In the genomic region with DNA sequence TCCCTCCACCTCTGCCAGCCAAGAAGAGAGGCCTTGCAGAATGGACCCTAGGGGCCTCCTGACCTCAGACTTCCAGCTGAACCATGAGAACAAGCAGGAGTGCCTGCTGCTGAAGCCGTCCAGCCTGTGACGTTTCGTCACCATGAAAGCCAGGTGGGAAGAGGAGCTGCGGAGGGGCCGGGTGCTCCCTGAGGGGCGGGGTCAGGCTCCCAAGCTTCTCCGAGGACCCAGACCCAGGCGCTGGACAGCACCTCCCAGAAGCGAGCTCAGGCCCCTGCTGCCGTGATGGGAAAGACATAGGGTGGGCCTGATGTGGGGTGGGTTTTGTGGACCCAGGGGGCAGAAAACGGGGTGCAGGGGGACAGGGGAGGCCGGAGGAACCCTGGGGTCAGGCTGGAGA, we compare ENCODE assay signal across 2 cellular contexts.
TF ChIP-seq lines count a peak whose summit lies in the region.

No MANE protein-coding gene starts in this region.

TF ChIP-seq in GM23338, 12 proteins besides CTCF, POLR2A, EP300 and RAD21 (continued from another document):
- TF ChIP-seq JUNB (IDR thresholded peaks at IDR 0.05; ENCODE audit: unreplicated experiment): no peak
- TF ChIP-seq, protein P1, sequence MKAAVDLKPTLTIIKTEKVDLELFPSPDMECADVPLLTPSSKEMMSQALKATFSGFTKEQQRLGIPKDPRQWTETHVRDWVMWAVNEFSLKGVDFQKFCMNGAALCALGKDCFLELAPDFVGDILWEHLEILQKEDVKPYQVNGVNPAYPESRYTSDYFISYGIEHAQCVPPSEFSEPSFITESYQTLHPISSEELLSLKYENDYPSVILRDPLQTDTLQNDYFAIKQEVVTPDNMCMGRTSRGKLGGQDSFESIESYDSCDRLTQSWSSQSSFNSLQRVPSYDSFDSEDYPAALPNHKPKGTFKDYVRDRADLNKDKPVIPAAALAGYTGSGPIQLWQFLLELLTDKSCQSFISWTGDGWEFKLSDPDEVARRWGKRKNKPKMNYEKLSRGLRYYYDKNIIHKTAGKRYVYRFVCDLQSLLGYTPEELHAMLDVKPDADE (IDR thresholded peaks at IDR 0.05): no peak

TF ChIP-seq in HEK293, 187 proteins besides CTCF, POLR2A, EP300 and RAD21 (continued from another document):
- TF ChIP-seq, protein P2, sequence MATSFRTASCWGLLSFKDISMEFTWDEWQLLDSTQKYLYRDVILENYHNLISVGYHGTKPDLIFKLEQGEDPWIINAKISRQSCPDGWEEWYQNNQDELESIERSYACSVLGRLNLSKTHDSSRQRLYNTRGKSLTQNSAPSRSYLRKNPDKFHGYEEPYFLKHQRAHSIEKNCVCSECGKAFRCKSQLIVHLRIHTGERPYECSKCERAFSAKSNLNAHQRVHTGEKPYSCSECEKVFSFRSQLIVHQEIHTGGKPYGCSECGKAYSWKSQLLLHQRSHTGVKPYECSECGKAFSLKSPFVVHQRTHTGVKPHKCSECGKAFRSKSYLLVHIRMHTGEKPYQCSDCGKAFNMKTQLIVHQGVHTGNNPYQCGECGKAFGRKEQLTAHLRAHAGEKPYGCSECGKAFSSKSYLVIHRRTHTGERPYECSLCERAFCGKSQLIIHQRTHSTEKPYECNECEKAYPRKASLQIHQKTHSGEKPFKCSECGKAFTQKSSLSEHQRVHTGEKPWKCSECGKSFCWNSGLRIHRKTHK (tag by site-specific recombination; IDR thresholded peaks at IDR 0.05): no peak
